30 cellular contexts compared by ENCODE assay signal in genomic region chr3:118931996-118932395, GRCh38.
"Had no signal": no experiment of that assay in that cellular context is flagged by ENCODE, and none has a peak within 500 bp of the region (broad histone marks: within the 10 kb centered on the region; RNA-seq: fewer than 3 reads in every experiment).

No MANE protein-coding gene starts in this region.

- ATAC-seq: activated CD4-positive, alpha-beta T cell treated with anti-CD3 and anti-CD28 coated beads for 36 hours; activated CD8-positive, alpha-beta memory T cell treated with anti-CD3 and anti-CD28 coated beads, Interleukin-2, amount 10 ng/mL, durations not matched to agents 7 days and 5 days; activated CD8-positive, alpha-beta T cell treated with anti-CD3 and anti-CD28 coated beads, Interleukin-2, amount 10 ng/mL, durations not matched to agents 7 days and 5 days; activated naive CD8-positive, alpha-beta T cell treated with anti-CD3 and anti-CD28 coated beads, Interleukin-2, amount 50 U/mL, for 24 hours; activated T-helper 17 cell treated with anti-CD3 and anti-CD28 coated beads, Interleukin-2, amount 50 U/mL, for 72 hours; body of pancreas; effector memory CD8-positive, alpha-beta T cell; foreskin keratinocyte; gastroesophageal sphincter; heart right ventricle; T-helper 17 cell had no signal

- H3K9me3 ChIP-seq: body of pancreas, esophagus muscularis mucosa, gastroesophageal sphincter, heart right ventricle had no signal

- DNase-seq: activated CD4-positive, alpha-beta memory T cell treated with anti-CD3 and anti-CD28 coated beads for 36 hours; activated CD4-positive, alpha-beta T cell treated with anti-CD3 and anti-CD28 coated beads for 36 hours; activated CD4-positive, alpha-beta T cell treated with anti-CD3 and anti-CD28 coated beads, Interleukin-2, amount 10 ng/mL, durations not matched to agents 24 days and 14 days; activated CD4-positive, CD25-positive, alpha-beta regulatory T cell; activated CD4-positive, CD25-positive, alpha-beta regulatory T cell treated with anti-CD3 and anti-CD28 coated beads, Interleukin-2, amount 50 U/mL, for 72 hours; activated CD8-positive, alpha-beta memory T cell treated with anti-CD3 and anti-CD28 coated beads, Interleukin-2, amount 10 ng/mL, durations not matched to agents 7 days and 5 days; activated CD8-positive, alpha-beta memory T cell treated with anti-CD3 and anti-CD28 coated beads, Interleukin-2, amount 50 U/mL, for 4 hours; activated CD8-positive, alpha-beta T cell treated with anti-CD3 and anti-CD28 coated beads, Interleukin-2, amount 10 ng/mL, durations not matched to agents 7 days and 5 days; activated effector memory CD4-positive, alpha-beta T cell treated with Interleukin-2 at 50 U/mL for 16 hours; activated gamma-delta T cell treated with Interleukin-2 at 50 U/mL for 16 hours; activated naive CD4-positive, alpha-beta T cell treated with anti-CD3 and anti-CD28 coated beads for 36 hours; activated naive CD8-positive, alpha-beta T cell treated with anti-CD3 and anti-CD28 coated beads for 36 hours; activated naive CD8-positive, alpha-beta T cell treated with anti-CD3 and anti-CD28 coated beads, Interleukin-2, amount 50 U/mL, for 24 hours; activated T-cell treated with anti-CD3 and anti-CD28 coated beads, Interleukin-2, amount 50 U/mL, for 1 hour; adrenal gland; amygdala; aorta; body of pancreas; cortex of kidney; dermis blood vessel endothelial cell; effector CD4-positive, alpha-beta T cell; effector memory CD8-positive, alpha-beta T cell; foreskin keratinocyte; heart right ventricle; T-helper 1 cell; T-helper 17 cell; T1000 had no signal

- H3K27ac ChIP-seq: adrenal gland, body of pancreas, foreskin keratinocyte, heart right ventricle had no signal

- H3K36me3 ChIP-seq: adrenal gland, esophagus muscularis mucosa, gastroesophageal sphincter, heart right ventricle had no signal

- H3K27me3 ChIP-seq: adrenal gland, body of pancreas, esophagus muscularis mucosa, foreskin keratinocyte, gastroesophageal sphincter, heart right ventricle had no signal

- H3K4me3 ChIP-seq: body of pancreas had no signal

- H3K4me1 ChIP-seq: foreskin keratinocyte had no signal
